9 cellular contexts compared by ENCODE assay signal in genomic region chr17:76491271-76492184, GRCh38. TPM values are rescaled to one million over a fixed set of nuclear protein-coding genes. Genes with fewer than 3 reads are reported as not detected.
DNase-seq lines count a peak whose midpoint lies in the region; ATAC-seq, FAIRE-seq and TF ChIP-seq lines count a peak whose summit lies in the region.
"Had no signal": no experiment of that assay in that cellular context is flagged by ENCODE, and none has a peak within 500 bp of the region (broad histone marks: within the 10 kb centered on the region; RNA-seq: fewer than 3 reads in every experiment).

No MANE protein-coding gene starts in this region.

- H3K27me3 ChIP-seq in GM12878 (replicated peaks in 1 of 2; ENCODE audit: control insufficient read depth in 2 of 2, insufficient read depth in 2 of 2, low read length in 1 of 2) (no peaks in the 10 kb centered on the region), neuronal stem cell (ENCODE audit: control insufficient read depth in 3 of 3, insufficient read depth in 3 of 3, low read depth in 1 of 3, low read length in 3 of 3) (peaks cover 0 to 40% (median 0%) of the 10 kb centered on the region in 3 experiments)

- H3K18ac ChIP-seq in neuronal stem cell (ENCODE audit: low read length), result peak overlapping the region; percentile 52

- FAIRE-seq in GM18507 (lab: Jason Lieb, UNC) (peak; percentile 57), GM12878 (lab: Jason Lieb, UNC) (no peak)
- FAIRE-seq: endometrium had no signal

- no peaks in the 10 kb centered on the region; a peak in 3 of 4 replicates for H3K36me3 ChIP-seq in GM12878 (ENCODE audit: control insufficient read depth in 2 of 2, insufficient read depth in 2 of 2, low read length in 1 of 2)
- no peaks in the 10 kb centered on the region for H3K36me3 ChIP-seq in neuronal stem cell (replicated peaks in 1 of 2; ENCODE audit: control insufficient read depth in 2 of 2, insufficient read depth in 2 of 2, low read length in 2 of 2)

- no peak overlapping the region for H3K4ac ChIP-seq in neuronal stem cell (ENCODE audit: low read length)

- H3K4me2 ChIP-seq in GM12878 (ENCODE audit: control insufficient read depth, insufficient read depth) (peak overlapping the region; percentile 83), neuronal stem cell (ENCODE audit: insufficient read depth, low read length, poor library complexity, severe bottlenecking) (no peak overlapping the region)

- no peak for DNase-seq in GM18507 (ENCODE audit: extremely low spot score, insufficient read length, low read depth)
- no peak for DNase-seq in GM12878 (ENCODE audit: low read depth, low spot score)
- no peak for DNase-seq in neuronal stem cell (ENCODE audit: low spot score)
- DNase-seq in NCI-H1436 treated with DMSO at 0.1 percent for 48 hours (lab: John Stamatoyannopoulos, UW), result no peak
- no peak for DNase-seq in sciatic nerve (ENCODE audit: low spot score)
- no peak for DNase-seq in stimulated activated CD4-positive, alpha-beta T cell treated with anti-CD3 and anti-CD28 coated beads, Interleukin-4, amount 100 ng/mL, for 1 hour

- H4K91ac ChIP-seq in neuronal stem cell (ENCODE audit: low read depth, low read length, poor library complexity), result no peak overlapping the region

- RAD21 ChIA-PET in GM12878 (lab: Charles Lee; ENCODE audit: unreplicated experiment), result interaction anchor here (0.7 to 6.4 kb wide), 6 partner anchors 10 to 33 kb away, joined by 3 to 50 read pairs (median 6); no protein-coding TSS in a partner anchor

- H2BK12ac ChIP-seq in neuronal stem cell (ENCODE audit: low read length), result no peak overlapping the region

- TF ChIP-seq EP300 in GM12878 (IDR thresholded peaks at IDR 0.05; ENCODE audit: borderline replicate concordance in 1 of 2, control insufficient read depth in 1 of 2, low read depth in 2 of 2, low read length in 2 of 2), result no peak

- H2BK120ac ChIP-seq in neuronal stem cell (ENCODE audit: low read depth, low read length), result no peak overlapping the region

- H3K9ac ChIP-seq in GM12878 (ENCODE audit: control insufficient read depth, insufficient read depth, low read length), result peak overlapping the region; percentile 40
- no peak overlapping the region for H3K9ac ChIP-seq in neuronal stem cell (ENCODE audit: low read depth, low read length, poor library complexity)

- CTCF ChIA-PET in GM12878 (lab: Yijun Ruan, JAX), result interaction anchor here (1.0 to 3.5 kb wide), 6 partner anchors 9 to 84 kb away, joined by 3 to 35 read pairs (median 4); partner anchors contain the start of gene RHBDF2

- H3K4me3 ChIP-seq in GM12878 (peak overlapping the region; percentile 32; the same call in 1 of the 2 replicates), neuronal stem cell (ENCODE audit: low read length in 2 of 2) (no peak overlapping the region)

- H2BK15ac ChIP-seq in neuronal stem cell (ENCODE audit: low read length), result peak overlapping the region; percentile 26

- H3K9me3 ChIP-seq in GM12878 (replicated peaks; ENCODE audit: control insufficient read depth, insufficient read depth, low read length) (no peaks in the 10 kb centered on the region), neuronal stem cell (replicated peaks in 1 of 2; ENCODE audit: control insufficient read depth in 2 of 2, insufficient read depth in 1 of 2, low read depth in 1 of 2, low read length in 2 of 2) (no peaks in the 10 kb centered on the region)

- H3K27ac ChIP-seq in GM12878 (ENCODE audit: control insufficient read depth, insufficient read depth) (peak overlapping the region; percentile 80), neuronal stem cell (replicated peaks; ENCODE audit: low read length) (no peak overlapping the region)

- peak overlapping the region; percentile 81 for H2AK5ac ChIP-seq in neuronal stem cell (ENCODE audit: low read depth, low read length)

- POLR2A ChIA-PET in GM12878 (lab: Charles Lee), result interaction anchor here (0.5 to 4.1 kb wide), 5 partner anchors 10 to 358 kb away, joined by 3 to 49 read pairs (median 7); partner anchors contain the start of gene RHBDF2

- SMC1A ChIA-PET in GM12878 (lab: Charles Lee; ENCODE audit: uncharacterized antibody, unreplicated experiment), result interaction anchor here (0.6 to 4.6 kb wide), 4 partner anchors 9 to 1360 kb away, joined by 3 to 49 read pairs (median 15); partner anchors contain the start of genes AANAT and NT5C

- H4K20me1 ChIP-seq in GM12878 (ENCODE audit: control insufficient read depth, insufficient read depth), result no peaks in the 10 kb centered on the region

- H3K4me1 ChIP-seq in GM12878 (ENCODE audit: control insufficient read depth, insufficient read depth, low read length) (peaks cover 55% of the 10 kb centered on the region), neuronal stem cell (ENCODE audit: control insufficient read depth in 2 of 2, insufficient read depth in 1 of 2, low read depth in 1 of 2, low read length in 2 of 2) (peaks cover 4 to 15% of the 10 kb centered on the region in 2 donors)

- no peak overlapping the region for H3K23ac ChIP-seq in neuronal stem cell (ENCODE audit: low read depth, low read length, poor library complexity)

- H3K79me1 ChIP-seq in neuronal stem cell (ENCODE audit: low read depth, low read length), result no peaks in the 10 kb centered on the region

- TF ChIP-seq POLR2A in GM12878 (IDR thresholded peaks at IDR 0.05; ENCODE audit: low read depth, low read length), result peak; percentile 39; the same call in 1 of the 2 replicates

- H2AFZ ChIP-seq in GM12878 (ENCODE audit: control insufficient read depth, low read depth, low read length) (no peak overlapping the region), neuronal stem cell (ENCODE audit: low read length) (no peak overlapping the region)

- H3K79me2 ChIP-seq in GM12878 (ENCODE audit: control insufficient read depth, insufficient read depth, low read length), result peaks cover 34% of the 10 kb centered on the region

- no TSS peak for BruUV-seq in GM12878 (replicated peaks; lab: Mats Ljungman, UMichigan)

- peak overlapping the region; percentile 84 for H3K14ac ChIP-seq in neuronal stem cell (ENCODE audit: low read length)

- 54% methylated on average over 16 of the region's 17 CpGs for WGBS in GM12878 (ENCODE audit: insufficient coverage, insufficient replicate concordance, low lambda C conversion rate, missing lambda C conversion rate)
- no CpG with 5 or more reads among the region's 17 CpGs for WGBS in neuronal stem cell (ENCODE audit: extremely low coverage in 2 of 2, insufficient read length in 2 of 2, insufficient replicate concordance in 1 of 2), 2 donors

- in situ Hi-C loops in GM12878 (cut with MboI), result no loop called here

- intact Hi-C loops in GM12878 (cut with micrococcal nuclease; ENCODE audit: unreplicated experiment), result no loop called here
- intact Hi-C loops in sciatic nerve (cut with DNase I), result no loop called here

- TF ChIP-seq CTCF in GM12878 (IDR thresholded peaks at IDR 0.05 in 2 of 3, conservative IDR thresholded peaks at IDR 0.05 in 1 of 3; ENCODE audit: control insufficient read depth in 2 of 3, extremely low read depth in 1 of 3, insufficient read depth in 1 of 3, low read depth in 3 of 3, low read length in 3 of 3), result no peak

- peak; percentile 2 for ATAC-seq in HG03108 (IDR thresholded peaks at IDR 0.05; ENCODE audit: unreplicated experiment)
- ATAC-seq in GM12878, result peak; percentile 9
- ATAC-seq in GM21786 (IDR thresholded peaks at IDR 0.05; ENCODE audit: unreplicated experiment), result no peak
- no peak for ATAC-seq in sciatic nerve

- H4K8ac ChIP-seq in neuronal stem cell (ENCODE audit: low read depth, low read length), result no peak overlapping the region

- no peak for TF ChIP-seq RAD21 in GM12878 (IDR thresholded peaks at IDR 0.05; ENCODE audit: insufficient read depth, low read depth, low read length)

- H2BK5ac ChIP-seq in neuronal stem cell (ENCODE audit: low read length), result no peak overlapping the region

RNA-seq across cellular contexts. Expression of gene RHBDF2, which starts 9.7 kb away (rescaled TPM):
- 130 and 159 TPM in 2 replicates for total RNA-seq in GM12878 (2013; cell fraction: nucleolus; rRNA removed)
- total RNA-seq in GM12878 (2014; rRNA removed) (22.5 and 31.1 TPM in 2 replicates), GM12878 (2014; rRNA removed; fragmentation: Illumina TruSeq; extraction: Trizol) (10.9 and 12.2 TPM in 2 replicates), GM12878 (2021) (30.5 and 43.0 TPM in 2 replicates), sciatic nerve (37.9 TPM)
- 10.0 TPM for polyA plus RNA-seq in GM12878 (2011; ENCODE audit: low read depth)
- polyA plus RNA-seq in GM12878 (2011; rRNA removed) (2.0 and 6.5 TPM in 2 replicates), GM12878 (2014; fragmentation: Illumina TruSeq; extraction: Trizol) (3.7 and 12.9 TPM in 2 replicates), GM12878 (2014; fragmentation: Nextera tagmentation; extraction: Ambion mirVana) (1 to 10 TPM in 1 of 2 experiments, under 1 TPM in 1; 0.97 to 1.1 TPM), GM12878 (2014; rRNA removed) (38.3 and 42.4 TPM in 2 replicates), GM12878 (2016; fragmentation: Nextera tagmentation; extraction: Ambion mirVana) (10 to 100 TPM; 24.5 to 26.4 TPM)
- polyA plus RNA-seq in GM12878 (2011; cell fraction: cytosol; rRNA removed), result 7.1 and 8.0 TPM in 2 replicates
- polyA plus RNA-seq in GM12878 (2011; cell fraction: nucleus; rRNA removed), result 52.8 and 56.2 TPM in 2 replicates
- 34.5 and 40.1 TPM in 2 replicates for polyA plus RNA-seq in GM12878 (2012)
- polyA minus RNA-seq in GM12878 (2011; rRNA and poly(A)+ RNA removed), result 7.6 and 15.0 TPM in 2 replicates
- 7.0 and 7.6 TPM in 2 replicates for polyA minus RNA-seq in GM12878 (2011; cell fraction: cytosol; rRNA and poly(A)+ RNA removed)
- polyA minus RNA-seq in GM12878 (2011; cell fraction: nucleus; rRNA and poly(A)+ RNA removed), result 14.9 and 27.1 TPM in 2 replicates
- 2.4 TPM for polyA plus RNA-seq in neuronal stem cell (2013, experiment 1 of 2)
- polyA plus RNA-seq in neuronal stem cell (2013, experiment 2 of 2), result 2.3 TPM

RNA-seq across cellular contexts. Expression of gene AANAT, which starts 24.1 kb away (rescaled TPM):
- not detected in 2 replicates for total RNA-seq in GM12878 (2013; cell fraction: nucleolus; rRNA removed)
- total RNA-seq in GM12878 (2014; rRNA removed) (not detected in 2 replicates), GM12878 (2014; rRNA removed; fragmentation: Illumina TruSeq; extraction: Trizol) (not detected in 2 replicates), GM12878 (2021) (0.23 TPM in 1 of 2 replicates, not detected in the other), sciatic nerve (not detected)
- not detected for polyA plus RNA-seq in GM12878 (2011; ENCODE audit: low read depth)
- polyA plus RNA-seq in GM12878 (2011; rRNA removed) (not detected in 2 replicates), GM12878 (2014; fragmentation: Illumina TruSeq; extraction: Trizol) (not detected in 2 replicates), GM12878 (2014; fragmentation: Nextera tagmentation; extraction: Ambion mirVana) (not detected), GM12878 (2014; rRNA removed) (not detected in 2 replicates), GM12878 (2016; fragmentation: Nextera tagmentation; extraction: Ambion mirVana) (not detected)
- 0.07 TPM in 1 of 2 replicates, not detected in the other for polyA plus RNA-seq in GM12878 (2011; cell fraction: cytosol; rRNA removed)
- polyA plus RNA-seq in GM12878 (2011; cell fraction: nucleus; rRNA removed), result 0.29 TPM in 1 of 2 replicates, not detected in the other
- 0.48 TPM in 1 of 2 replicates, not detected in the other for polyA plus RNA-seq in GM12878 (2012)
- polyA minus RNA-seq in GM12878 (2011; rRNA and poly(A)+ RNA removed), result not detected in 2 replicates
- not detected in 2 replicates for polyA minus RNA-seq in GM12878 (2011; cell fraction: cytosol; rRNA and poly(A)+ RNA removed)
- not detected in 2 replicates for polyA minus RNA-seq in GM12878 (2011; cell fraction: nucleus; rRNA and poly(A)+ RNA removed)
- 0.13 TPM for polyA plus RNA-seq in neuronal stem cell (2013, experiment 1 of 2)
- not detected for polyA plus RNA-seq in neuronal stem cell (2013, experiment 2 of 2)

RNA-seq across cellular contexts. Expression of gene UBE2O, which starts 38.6 kb away (rescaled TPM):
- 34.7 and 38.9 TPM in 2 replicates for total RNA-seq in GM12878 (2013; cell fraction: nucleolus; rRNA removed)
- total RNA-seq in GM12878 (2014; rRNA removed) (13.4 and 17.8 TPM in 2 replicates), GM12878 (2014; rRNA removed; fragmentation: Illumina TruSeq; extraction: Trizol) (10.3 and 12.4 TPM in 2 replicates), GM12878 (2021) (35.2 and 39.0 TPM in 2 replicates), sciatic nerve (27.1 TPM)
- polyA plus RNA-seq in GM12878 (2011; ENCODE audit: low read depth), result 7.4 TPM
- polyA plus RNA-seq in GM12878 (2011; rRNA removed) (5.7 and 11.1 TPM in 2 replicates), GM12878 (2014; fragmentation: Illumina TruSeq; extraction: Trizol) (10.1 and 18.1 TPM in 2 replicates), GM12878 (2014; fragmentation: Nextera tagmentation; extraction: Ambion mirVana) (1 to 10 TPM; 2.1 to 3.0 TPM), GM12878 (2014; rRNA removed) (14.5 and 21.7 TPM in 2 replicates), GM12878 (2016; fragmentation: Nextera tagmentation; extraction: Ambion mirVana) (10 to 100 TPM; 13.7 to 15.5 TPM)
- polyA plus RNA-seq in GM12878 (2011; cell fraction: cytosol; rRNA removed), result 11.0 and 15.8 TPM in 2 replicates
- polyA plus RNA-seq in GM12878 (2011; cell fraction: nucleus; rRNA removed), result 34.1 and 40.7 TPM in 2 replicates
- polyA plus RNA-seq in GM12878 (2012), result 15.5 and 18.7 TPM in 2 replicates
- polyA minus RNA-seq in GM12878 (2011; rRNA and poly(A)+ RNA removed), result 48.9 and 93.6 TPM in 2 replicates
- 13.2 and 13.6 TPM in 2 replicates for polyA minus RNA-seq in GM12878 (2011; cell fraction: cytosol; rRNA and poly(A)+ RNA removed)
- 8.6 and 14.3 TPM in 2 replicates for polyA minus RNA-seq in GM12878 (2011; cell fraction: nucleus; rRNA and poly(A)+ RNA removed)
- 17.1 TPM for polyA plus RNA-seq in neuronal stem cell (2013, experiment 1 of 2)
- 16.9 TPM for polyA plus RNA-seq in neuronal stem cell (2013, experiment 2 of 2)

RNA-seq across cellular contexts. Expression of gene CYGB, which starts 46.0 kb away (rescaled TPM):
- total RNA-seq in GM12878 (2013; cell fraction: nucleolus; rRNA removed), result not detected in 2 replicates
- total RNA-seq in GM12878 (2014; rRNA removed) (0.34 TPM in 1 of 2 replicates, not detected in the other), GM12878 (2014; rRNA removed; fragmentation: Illumina TruSeq; extraction: Trizol) (not detected in 2 replicates), GM12878 (2021) (not detected in 2 replicates), sciatic nerve (57.7 TPM)
- not detected for polyA plus RNA-seq in GM12878 (2011; ENCODE audit: low read depth)
- polyA plus RNA-seq in GM12878 (2011; rRNA removed) (not detected in 2 replicates), GM12878 (2014; fragmentation: Illumina TruSeq; extraction: Trizol) (not detected in 2 replicates), GM12878 (2014; fragmentation: Nextera tagmentation; extraction: Ambion mirVana) (not detected), GM12878 (2014; rRNA removed) (not detected in 2 replicates), GM12878 (2016; fragmentation: Nextera tagmentation; extraction: Ambion mirVana) (not detected)
- polyA plus RNA-seq in GM12878 (2011; cell fraction: cytosol; rRNA removed), result 0.09 TPM in 1 of 2 replicates, not detected in the other
- polyA plus RNA-seq in GM12878 (2011; cell fraction: nucleus; rRNA removed), result 0.25 TPM in 1 of 2 replicates, not detected in the other
- not detected in 2 replicates for polyA plus RNA-seq in GM12878 (2012)
- polyA minus RNA-seq in GM12878 (2011; rRNA and poly(A)+ RNA removed), result 0.31 TPM in 1 of 2 replicates, not detected in the other
- polyA minus RNA-seq in GM12878 (2011; cell fraction: cytosol; rRNA and poly(A)+ RNA removed), result not detected in 2 replicates
- not detected in 2 replicates for polyA minus RNA-seq in GM12878 (2011; cell fraction: nucleus; rRNA and poly(A)+ RNA removed)
- polyA plus RNA-seq in neuronal stem cell (2013, experiment 1 of 2), result 0.98 TPM
- polyA plus RNA-seq in neuronal stem cell (2013, experiment 2 of 2), result 0.96 TPM

RNA-seq across cellular contexts. Expression of gene PRCD, which starts 48.3 kb away (rescaled TPM):
- 2.4 TPM in 2 replicates for total RNA-seq in GM12878 (2013; cell fraction: nucleolus; rRNA removed)
- total RNA-seq in GM12878 (2014; rRNA removed) (0.44 TPM in 1 of 2 replicates, not detected in the other), GM12878 (2014; rRNA removed; fragmentation: Illumina TruSeq; extraction: Trizol) (0.18 TPM in 1 of 2 replicates, not detected in the other), GM12878 (2021) (0.37 and 0.95 TPM in 2 replicates), sciatic nerve (9.8 TPM)
- not detected for polyA plus RNA-seq in GM12878 (2011; ENCODE audit: low read depth)
- polyA plus RNA-seq in GM12878 (2011; rRNA removed) (0.22 and 0.49 TPM in 2 replicates), GM12878 (2014; fragmentation: Illumina TruSeq; extraction: Trizol) (not detected in 2 replicates), GM12878 (2014; fragmentation: Nextera tagmentation; extraction: Ambion mirVana) (under 1 TPM in 1 of 2 experiments, not detected in 1; 0.31 TPM), GM12878 (2014; rRNA removed) (0.51 TPM in 1 of 2 replicates, not detected in the other), GM12878 (2016; fragmentation: Nextera tagmentation; extraction: Ambion mirVana) (under 1 TPM; 0.37 to 0.55 TPM)
- polyA plus RNA-seq in GM12878 (2011; cell fraction: cytosol; rRNA removed), result 0.24 and 0.48 TPM in 2 replicates
- polyA plus RNA-seq in GM12878 (2011; cell fraction: nucleus; rRNA removed), result 0.50 and 1.4 TPM in 2 replicates
- polyA plus RNA-seq in GM12878 (2012), result 0.45 TPM in 1 of 2 replicates, not detected in the other
- not detected in 2 replicates for polyA minus RNA-seq in GM12878 (2011; rRNA and poly(A)+ RNA removed)
- polyA minus RNA-seq in GM12878 (2011; cell fraction: cytosol; rRNA and poly(A)+ RNA removed), result not detected in 2 replicates
- polyA minus RNA-seq in GM12878 (2011; cell fraction: nucleus; rRNA and poly(A)+ RNA removed), result not detected in 2 replicates
- 1.4 TPM for polyA plus RNA-seq in neuronal stem cell (2013, experiment 1 of 2)
- 1.2 TPM for polyA plus RNA-seq in neuronal stem cell (2013, experiment 2 of 2)

Comparison
In these comparisons a context has a peak if more than half of its experiments do, and no peak if none do; other contexts are left out.
1. ATAC-seq: peak in HG03108 (single experiment) and GM12878 (single experiment); none in GM21786 (single experiment) and sciatic nerve (single experiment).